ENCODE assay signal across 8 cellular contexts in the genomic region with DNA sequence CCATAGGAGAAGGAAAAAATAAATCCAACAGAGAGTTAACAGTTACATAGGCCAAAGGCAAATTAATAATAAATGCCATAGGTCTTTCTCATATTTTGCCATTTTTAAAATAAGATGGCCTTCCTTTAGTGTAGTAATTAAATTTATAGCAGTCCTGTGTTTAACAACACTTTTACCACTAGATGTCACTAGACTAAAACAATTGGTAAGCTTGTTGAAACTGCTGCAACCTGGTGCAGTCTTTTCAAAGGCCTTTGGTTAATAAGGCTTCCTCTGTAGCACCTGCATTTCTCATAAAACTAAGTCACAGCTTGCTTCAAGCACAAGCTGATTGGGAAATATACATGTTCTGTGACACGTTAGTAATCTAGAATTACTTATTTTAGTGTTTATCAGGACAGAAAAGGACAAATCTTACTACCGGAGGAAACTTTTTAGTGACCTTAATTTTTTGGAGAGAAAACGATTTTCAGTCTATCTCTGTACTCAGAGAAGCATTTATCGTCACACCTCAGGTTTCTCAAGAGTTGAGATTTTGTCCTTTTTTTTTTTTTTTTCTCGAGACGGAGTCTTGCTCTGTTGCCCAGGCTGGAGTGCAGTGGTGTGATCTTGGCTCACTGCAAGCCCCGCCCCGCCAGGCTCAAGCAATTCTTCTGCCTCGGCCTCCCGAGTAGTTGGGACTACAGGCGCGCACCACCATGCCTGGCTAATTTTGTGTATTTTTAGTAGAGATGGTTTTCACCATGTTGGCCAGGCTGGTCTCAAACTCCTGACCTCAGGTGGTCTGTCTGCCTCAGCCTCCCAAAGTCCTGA. TPM values are rescaled to one million over a fixed set of nuclear protein-coding genes. Genes with fewer than 3 reads are reported as not detected.
DNase-seq lines count a peak whose midpoint lies in the region; ATAC-seq, FAIRE-seq and TF ChIP-seq lines count a peak whose summit lies in the region.

No MANE protein-coding gene starts in this region.

- DNase-seq in CD14-positive monocyte (ENCODE audit: low spot score) (no peak), LoVo (ENCODE audit: low spot score) (peak; percentile 93), PC-3 (peak; percentile 81), bronchial epithelial cell (ENCODE audit: low read depth) (peak; percentile 77), kidney glomerular epithelial cell (lab: John Stamatoyannopoulos, UW) (peak; percentile 80), testis (no peak)

- FAIRE-seq in bronchial epithelial cell (lab: Jason Lieb, UNC), result no peak

- no peak overlapping the region for H3K4me2 ChIP-seq in PC-3 (ENCODE audit: low read length)

- H3K4me1 ChIP-seq in PC-3 (ENCODE audit: insufficient read depth, low read length) (no peaks in the 10 kb centered on the region), testis (no peaks in the 10 kb centered on the region)

- H3K27me3 ChIP-seq in PC-3 (ENCODE audit: low read length), result no peaks in the 10 kb centered on the region
- no peaks in the 10 kb centered on the region for H3K27me3 ChIP-seq in bronchial epithelial cell (ENCODE audit: control insufficient read depth, insufficient read depth, low read length)
- H3K27me3 ChIP-seq in testis, result no peaks in the 10 kb centered on the region

- H3K79me2 ChIP-seq in PC-3 (ENCODE audit: low read length), result no peaks in the 10 kb centered on the region

- H4K20me1 ChIP-seq in PC-3 (ENCODE audit: low read length), result no peaks in the 10 kb centered on the region

- peaks cover 23% of the 10 kb centered on the region for H3K4me1 Mint-ChIP-seq in CD14-positive monocyte

- ATAC-seq in GM18517 (IDR thresholded peaks at IDR 0.05; ENCODE audit: unreplicated experiment) (peak; percentile 69), PC-3 (peak; percentile 66; the same call in 1 of the 2 replicates), GM18520 (IDR thresholded peaks at IDR 0.05; ENCODE audit: unreplicated experiment) (no peak)

- H3K4me3 ChIP-seq in PC-3 (ENCODE audit: low read length), result no peak overlapping the region
- H3K4me3 ChIP-seq in bronchial epithelial cell (ENCODE audit: low read depth, low read length), result no peak overlapping the region
- no peak overlapping the region for H3K4me3 ChIP-seq in testis

- no peaks in the 10 kb centered on the region for H3K9me3 ChIP-seq in PC-3 (ENCODE audit: low read length)
- no peaks in the 10 kb centered on the region for H3K9me3 ChIP-seq in testis

- no peaks in the 10 kb centered on the region for H3K9me3 Mint-ChIP-seq in CD14-positive monocyte

- H3F3A ChIP-seq in PC-3 (ENCODE audit: low read length, unreplicated experiment), result no peaks in the 10 kb centered on the region

- no TSS peak for BruUV-seq in PC-3 (replicated peaks; lab: Mats Ljungman, UMichigan)

- no peak overlapping the region for H2AFZ ChIP-seq in PC-3 (ENCODE audit: low read length)

- peak overlapping the region; percentile 23 for H3K27ac ChIP-seq in PC-3 (ENCODE audit: low read length)
- no peak overlapping the region for H3K27ac ChIP-seq in testis

- H3K4me3 Mint-ChIP-seq in CD14-positive monocyte, result no peak overlapping the region

- peaks cover 0 to 2% (median 0%) of the 10 kb centered on the region in 3 donors for H3K27me3 Mint-ChIP-seq in CD14-positive monocyte (ENCODE audit: low read depth in 3 of 3)

- POLR2A ChIA-PET in PC-3 (lab: Charles Lee; ENCODE audit: unreplicated experiment), result no interaction called here

- intact Hi-C loops in CD14-positive monocyte (cut with micrococcal nuclease) (loop anchor here (2.0 to 10.0 kb wide), 3 partner anchors 280 to 328 kb away; no protein-coding TSS in a partner anchor), PC-3 (cut with micrococcal nuclease) (loop anchor here (1.0 kb wide), 4 partner anchors 186 to 327 kb away; no protein-coding TSS in a partner anchor), testis (cut with DNase I; ENCODE audit: low total_unique reads) (loop anchor here (10.0 kb wide), 1 partner anchor 328 kb away; no protein-coding TSS in a partner anchor)

- 83 to 86% methylated on average over 12 of the region's 12 CpGs for WGBS in testis, 2 donors

- no peak for TF ChIP-seq POLR2A in testis (IDR thresholded peaks at IDR 0.05)

- H3K36me3 Mint-ChIP-seq in CD14-positive monocyte, result peaks cover 9 to 14% of the 10 kb centered on the region in 2 donors

- CTCF ChIA-PET in PC-3 (lab: Charles Lee), result interaction anchor here (0.6 to 0.7 kb wide), 3 partner anchors 282 to 361 kb away, joined by 3 to 4 read pairs (median 4); no protein-coding TSS in a partner anchor

- no peaks in the 10 kb centered on the region for H3K9me2 ChIP-seq in PC-3 (replicated peaks; ENCODE audit: low read length)

- H3K27ac Mint-ChIP-seq in CD14-positive monocyte, result peak overlapping the region in 3 of 7 donors; percentile 78 to 82 (median 80)

- H3K36me3 ChIP-seq in PC-3 (ENCODE audit: low read depth, low read length) (no peaks in the 10 kb centered on the region), bronchial epithelial cell (ENCODE audit: control insufficient read depth, insufficient read depth, low read length) (no peaks in the 10 kb centered on the region), testis (ENCODE audit: low read depth, missing control alignments) (no peaks in the 10 kb centered on the region)

- peak; percentile 74 for TF ChIP-seq CTCF in CD14-positive monocyte (IDR thresholded peaks at IDR 0.05)
- TF ChIP-seq CTCF in PC-3 (conservative IDR thresholded peaks at IDR 0.05; ENCODE audit: low read depth, low read length), result peak; percentile 79
- peak; percentile 47 for TF ChIP-seq CTCF in bronchial epithelial cell (IDR thresholded peaks at IDR 0.05; ENCODE audit: insufficient read depth, low read length, severe bottlenecking)
- peak; percentile 65 to 76 (median 69) for TF ChIP-seq CTCF in testis (IDR thresholded peaks at IDR 0.05)

- no peak overlapping the region for H3K9ac ChIP-seq in PC-3 (ENCODE audit: low read length)

RNA-seq across cellular contexts. Expression of gene BORCS5, which starts 20.0 kb away (rescaled TPM):
- 10 to 100 TPM in 1 of 2 donors, 1 to 10 TPM in 1; 8.5 to 15.1 TPM for polyA plus RNA-seq in CD14-positive monocyte
- 2.3 and 7.7 TPM in 2 replicates for total RNA-seq in PC-3 (2014; rRNA removed)
- 6.7 and 7.9 TPM in 2 replicates for total RNA-seq in bronchial epithelial cell
- 10 to 100 TPM; 22.8 to 46.3 TPM for total RNA-seq in testis
- polyA plus RNA-seq in testis (ENCODE audit: insufficient read depth, low read depth, low replicate concordance), result 20.3 TPM

RNA-seq across cellular contexts. Expression of gene MANSC1, which starts 26.8 kb away (rescaled TPM):
- polyA plus RNA-seq in CD14-positive monocyte (1 to 10 TPM; 1.5 to 2.3 TPM), testis (ENCODE audit: insufficient read depth, low read depth, low replicate concordance) (30.3 TPM)
- total RNA-seq in PC-3 (2014; rRNA removed) (2.8 and 3.1 TPM in 2 replicates), bronchial epithelial cell (0.79 and 2.6 TPM in 2 replicates), testis (10 to 100 TPM; 24.0 to 24.7 TPM)

Comparison
In these comparisons a context has a peak if more than half of its experiments do, and no peak if none do; other contexts are left out.
1. DNase-seq: peak in LoVo (single experiment), PC-3 (single experiment), bronchial epithelial cell (single experiment) and kidney glomerular epithelial cell (single experiment); none in CD14-positive monocyte (single experiment) and testis (single experiment).
2. Peak in every context shown above with its lines, with median percentiles within 50 percentile points of each other: CTCF ChIP-seq.